Comparison of ENCODE assay signal across 10 cellular contexts in genomic region chr4:163344147-163345050, GRCh38. TPM values are rescaled to one million over a fixed set of nuclear protein-coding genes. Genes with fewer than 3 reads are reported as not detected.
A peak's percentile ranks its signal among the peaks of the same experiment; 100 is the strongest.
DNase-seq lines count a peak whose midpoint lies in the region; ATAC-seq and TF ChIP-seq lines count a peak whose summit lies in the region.
"Had no signal": no experiment of that assay in that cellular context is flagged by ENCODE, and none has a peak within 500 bp of the region (broad histone marks: within the 10 kb centered on the region; RNA-seq: fewer than 3 reads in every experiment).

No MANE protein-coding gene starts in this region.

- H3K4me1 ChIP-seq in esophagus squamous epithelium: peaks cover 0 to 19% (median 10%) of the 10 kb centered on the region in 3 donors
- peaks cover 0 to 5% of the 10 kb centered on the region in 2 donors for H3K4me1 ChIP-seq in mucosa of rectum (ENCODE audit: control insufficient read depth in 2 of 2, insufficient read depth in 2 of 2, low read length in 2 of 2)

- H3K27me3 Mint-ChIP-seq in type B pancreatic cell: peaks cover 64% of the 10 kb centered on the region

- H3K36me3 Mint-ChIP-seq in type B pancreatic cell: no peaks in the 10 kb centered on the region

- no peaks in the 10 kb centered on the region for H3K9me3 ChIP-seq in esophagus squamous epithelium
- no peaks in the 10 kb centered on the region for H3K9me3 ChIP-seq in mucosa of rectum (ENCODE audit: control insufficient read depth in 2 of 2, low read length in 2 of 2)

- peak overlapping the region; percentile 41 for H3K27ac Mint-ChIP-seq in type B pancreatic cell

- 3 to 4% methylated on average over 7 to 11 of the region's 50 CpGs for WGBS in esophagus squamous epithelium, 2 donors

- H3K4me1 Mint-ChIP-seq in type B pancreatic cell (ENCODE audit: unreplicated experiment): peaks cover 5% of the 10 kb centered on the region

- peak overlapping the region in 1 of 2 donors; percentile 38 for H3K9ac ChIP-seq in mucosa of rectum (ENCODE audit: low read depth in 1 of 2, low read length in 2 of 2)

- H3K27ac ChIP-seq in esophagus squamous epithelium: peak overlapping the region in 2 of 4 donors; percentile 45 to 51
- H3K27ac ChIP-seq in mucosa of rectum (ENCODE audit: low read depth in 2 of 2, low read length in 2 of 2): no peak overlapping the region
- H3K27ac ChIP-seq: 22Rv1 had no signal

- H3K36me3 ChIP-seq in esophagus squamous epithelium: no peaks in the 10 kb centered on the region
- H3K36me3 ChIP-seq in mucosa of rectum (ENCODE audit: control insufficient read depth in 2 of 2, insufficient read depth in 2 of 2, low read length in 2 of 2): no peaks in the 10 kb centered on the region

- H3K27me3 ChIP-seq in esophagus squamous epithelium (peaks cover 0 to 66% (median 12%) of the 10 kb centered on the region in 4 donors), mucosa of rectum (ENCODE audit: control insufficient read depth in 2 of 2, insufficient read depth in 2 of 2, low read length in 2 of 2) (peaks cover 9 to 14% of the 10 kb centered on the region in 2 donors)

- intact Hi-C loops in esophagus squamous epithelium (cut with DNase I): no loop called here

- ATAC-seq in HG03045 (IDR thresholded peaks at IDR 0.05; ENCODE audit: unreplicated experiment): no peak

- no peak for TF ChIP-seq CTCF in esophagus squamous epithelium (IDR thresholded peaks at IDR 0.05)
- TF ChIP-seq CTCF in type B pancreatic cell (conservative IDR thresholded peaks at IDR 0.05): no peak

- H3K9me3 Mint-ChIP-seq in type B pancreatic cell: no peaks in the 10 kb centered on the region

- peak; percentile 6 for DNase-seq in DMS 273 (lab: John Stamatoyannopoulos, UW; ENCODE audit: unreplicated experiment)
- DNase-seq in DMS 273 treated with DMSO at 0.1 percent for 48 hours (lab: John Stamatoyannopoulos, UW): no peak
- no peak for DNase-seq in esophagus squamous epithelium (lab: John Stamatoyannopoulos, UW)
- peak; percentile 71 for DNase-seq in type B pancreatic cell (ENCODE audit: extremely low spot score, unreplicated experiment)
- DNase-seq in NCI-H774 (lab: John Stamatoyannopoulos, UW): no peak
- no peak for DNase-seq in NCI-H510A (lab: John Stamatoyannopoulos, UW)
- DNase-seq: effector CD8-positive, alpha-beta T cell had no signal

- H3K4me3 Mint-ChIP-seq in type B pancreatic cell: peak overlapping the region; percentile 85

- TF ChIP-seq POLR2A in esophagus squamous epithelium (IDR thresholded peaks at IDR 0.05): no peak

- H3K4me3 ChIP-seq in esophagus squamous epithelium: peak overlapping the region; percentile 23 to 64 (median 40)
- peak overlapping the region; percentile 65 to 69 for H3K4me3 ChIP-seq in mucosa of rectum (ENCODE audit: low read length in 2 of 2)

RNA-seq across cellular contexts. Expression of gene NPY5R, which starts 0.7 kb away (rescaled TPM):
- total RNA-seq in esophagus squamous epithelium: under 1 TPM in 2 of 4 donors, not detected in 2; under 0.01 to 0.44 TPM
- 8.8 TPM in 1 of 2 replicates, not detected in the other for total RNA-seq in type B pancreatic cell (ENCODE audit: low replicate concordance)

RNA-seq across cellular contexts. Expression of gene NPY1R, which starts 12.0 kb away (rescaled TPM):
- total RNA-seq in esophagus squamous epithelium (1 to 10 TPM in 2 of 4 donors, under 1 TPM in 1, not detected in 1; 0.48 to 2.4 (median 1.1) TPM), type B pancreatic cell (ENCODE audit: low replicate concordance) (6.6 and 84.8 TPM in 2 replicates)

Comparison
In these comparisons a context has a peak if more than half of its experiments do, and no peak if none do; other contexts are left out.
1. DNase-seq: peak in DMS 273 (single experiment) and type B pancreatic cell (single experiment); none in DMS 273 treated with DMSO at 0.1 percent for 48 hours (single experiment), esophagus squamous epithelium (single experiment), NCI-H774 (single experiment) and NCI-H510A (single experiment).